In the genomic region with DNA sequence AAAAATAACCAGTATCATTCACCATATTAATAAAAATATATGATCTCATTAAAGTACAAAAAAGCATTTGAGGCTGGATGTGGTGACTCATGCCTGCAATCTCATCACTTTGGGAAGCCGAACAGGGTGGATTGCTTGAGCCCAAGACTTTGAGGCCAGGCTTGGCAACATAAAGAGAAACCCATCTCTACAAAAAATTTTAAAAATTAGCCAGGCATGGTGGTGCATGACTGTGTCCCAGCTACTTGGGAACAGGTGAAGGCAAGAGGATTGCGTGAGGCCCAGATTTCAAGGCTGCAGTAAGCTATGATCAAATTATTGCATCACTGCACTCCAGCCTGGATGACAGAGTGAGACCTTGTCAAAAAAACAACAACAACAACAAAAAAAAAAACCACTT, we compare ENCODE assay signal across 25 cellular contexts.
DNase-seq lines count a peak whose midpoint lies in the region; ATAC-seq, FAIRE-seq and TF ChIP-seq lines count a peak whose summit lies in the region.
"Had no signal": no experiment of that assay in that cellular context is flagged by ENCODE, and none has a peak within 500 bp of the region (broad histone marks: within the 10 kb centered on the region; RNA-seq: fewer than 3 reads in every experiment).

No MANE protein-coding gene starts in this region.

- H3K9ac ChIP-seq in HepG2 (ENCODE audit: insufficient read depth, low read depth, low read length), result no peak overlapping the region

- in situ Hi-C loops in HepG2 (cut with HindIII; ENCODE audit: extremely low pct_ligation_motif_present, low pct_unique_long_range_greater_than_20kb), result no loop called here

- ATAC-seq in HepG2, result no peak
- ATAC-seq in right lobe of liver, result no peak
- ATAC-seq in stimulated activated naive CD8-positive, alpha-beta T cell treated with anti-CD3 and anti-CD28 coated beads, Interleukin-15, Interleukin-2, amounts not matched to agents 100 U/mL and 50 U/mL, for 24 hours, result no peak
- no peak for ATAC-seq in HG03521 (IDR thresholded peaks at IDR 0.05; ENCODE audit: unreplicated experiment)
- ATAC-seq: activated T-helper 17 cell treated with anti-CD3 and anti-CD28 coated beads, Interleukin-2, amount 50 U/mL, for 72 hours; gastroesophageal sphincter; naive thymus-derived CD8-positive, alpha-beta T cell; SK-N-SH treated with all-trans-retinoic acid at 6 μM for 48 hours had no signal

- CTCF ChIA-PET in HepG2 (lab: Yijun Ruan, JAX; ENCODE audit: low intra/inter-chr PET ratio, low total read pairs), result no interaction called here

- POLR2A ChIA-PET in HepG2 (lab: Yijun Ruan, JAX), result no interaction called here

- FAIRE-seq in HepG2 (lab: Jason Lieb, UNC), result no peak
- FAIRE-seq: GM12891 had no signal

- 30% methylated on average over 2 of the region's 2 CpGs for WGBS in HepG2 (ENCODE audit: low lambda C conversion rate)
- 94% methylated on average over 2 of the region's 2 CpGs for WGBS in right lobe of liver (ENCODE audit: insufficient coverage, low coverage, low lambda C conversion rate, missing lambda C conversion rate)

- H3K4me3 ChIP-seq in HepG2 (replicated peaks in 1 of 3; ENCODE audit: insufficient read depth in 1 of 3, low read depth in 2 of 3, low read length in 3 of 3) (no peak overlapping the region), right lobe of liver (no peak overlapping the region), foreskin fibroblast (ENCODE audit: low read depth in 1 of 2, low read length in 2 of 2) (no peak overlapping the region)
- H3K4me3 ChIP-seq: gastroesophageal sphincter, stomach, upper lobe of left lung had no signal

- H3K4me1 ChIP-seq in HepG2 (ENCODE audit: insufficient read depth, low read length), result no peaks in the 10 kb centered on the region
- no peaks in the 10 kb centered on the region for H3K4me1 ChIP-seq in right lobe of liver
- H3K4me1 ChIP-seq: BE2C, gastroesophageal sphincter, stomach, upper lobe of left lung had no signal

- BruUV-seq in HepG2 (replicated peaks; lab: Mats Ljungman, UMichigan), result no TSS peak

- no peaks in the 10 kb centered on the region for H4K20me1 ChIP-seq in HepG2 (ENCODE audit: insufficient read depth, low read length)

- H2AFZ ChIP-seq in HepG2 (ENCODE audit: low read length), result no peak overlapping the region

- H3K4me2 ChIP-seq in HepG2 (ENCODE audit: low read depth, low read length), result no peak overlapping the region

- no peak for TF ChIP-seq EP300 in HepG2 (IDR thresholded peaks at IDR 0.05; ENCODE audit: low read depth in 2 of 2, low read length in 2 of 2)
- TF ChIP-seq EP300 in HepG2 (CRISPR knock-in tag; IDR thresholded peaks at IDR 0.05; ENCODE audit: borderline replicate concordance), result no peak

- no peaks in the 10 kb centered on the region; a peak in 1 of 5 replicates for H3K27me3 ChIP-seq in HepG2 (ENCODE audit: control insufficient read depth in 1 of 2, insufficient read depth in 2 of 2, low read length in 2 of 2)
- no peaks in the 10 kb centered on the region for H3K27me3 ChIP-seq in right lobe of liver
- H3K27me3 ChIP-seq: BE2C, gastroesophageal sphincter, stomach, upper lobe of left lung had no signal

- intact Hi-C loops in HepG2 (cut with micrococcal nuclease; ENCODE audit: unreplicated experiment) (no loop called here), right lobe of liver (cut with DNase I) (no loop called here)

- H3K27ac ChIP-seq in HepG2 (ENCODE audit: extremely low read length, insufficient read depth, low read length), result no peak overlapping the region
- H3K27ac ChIP-seq in right lobe of liver, result no peak overlapping the region
- H3K27ac ChIP-seq: gastroesophageal sphincter, stomach, upper lobe of left lung had no signal

- DNase-seq in HepG2 (ENCODE audit: low spot score) (no peak), right lobe of liver (no peak), astrocyte of the hippocampus (ENCODE audit: low read depth, low spot score) (peak; percentile 29), foreskin fibroblast (peak; percentile 0 to 13), T1000 (lab: John Stamatoyannopoulos, UW) (no peak), dedifferentiated amniotic fluid mesenchymal stem cell (ENCODE audit: extremely low spot score) (no peak)
- DNase-seq in stimulated activated naive CD8-positive, alpha-beta T cell treated with anti-CD3 and anti-CD28 coated beads, Interleukin-15, Interleukin-2, amounts not matched to agents 100 U/mL and 50 U/mL, for 24 hours, result no peak
- DNase-seq: activated B cell treated with CpG ODN at 0.5 μM for 24 hours; activated CD4-positive, alpha-beta T cell treated with anti-CD3 and anti-CD28 coated beads, Interleukin-2, amount 50 U/mL, for 4 hours; activated CD8-positive, alpha-beta memory T cell treated with anti-CD3 and anti-CD28 coated beads, Interleukin-2, amount 50 U/mL, for 4 hours; activated naive CD8-positive, alpha-beta T cell treated with anti-CD3 and anti-CD28 coated beads for 36 hours; BE2C; DMS79 treated with DMSO at 0.1 percent for 48 hours; naive thymus-derived CD8-positive, alpha-beta T cell; NCI-H1436 treated with DMSO at 0.1 percent for 48 hours; NCI-H526 treated with DMSO at 0.1 percent for 48 hours; stimulated activated CD4-positive, alpha-beta T cell treated with anti-CD3 and anti-CD28 coated beads, Interleukin-12 subunit alpha, Interleukin-12 subunit beta, amount 100 ng/mL, for 4 hours; stimulated activated CD4-positive, alpha-beta T cell treated with anti-CD3 and anti-CD28 coated beads, Interleukin-4, amount 100 ng/mL, for 4 hours; stomach; upper lobe of left lung had no signal

- H3K9me3 ChIP-seq in HepG2 (ENCODE audit: low read length) (no peaks in the 10 kb centered on the region), right lobe of liver (no peaks in the 10 kb centered on the region)
- H3K9me3 ChIP-seq: BE2C, gastroesophageal sphincter, stomach, upper lobe of left lung had no signal

- H3K79me2 ChIP-seq in HepG2 (ENCODE audit: insufficient read depth, low read length), result no peaks in the 10 kb centered on the region

- TF ChIP-seq RAD21 in HepG2 (CRISPR knock-in tag; IDR thresholded peaks at IDR 0.05), result no peak

- H3K36me3 ChIP-seq in HepG2 (replicated peaks in 1 of 2; ENCODE audit: control insufficient read depth in 1 of 2, insufficient read depth in 2 of 2, low read length in 2 of 2) (no peaks in the 10 kb centered on the region), right lobe of liver (no peaks in the 10 kb centered on the region)
- H3K36me3 ChIP-seq: BE2C, gastroesophageal sphincter, stomach, upper lobe of left lung had no signal

- TF ChIP-seq POLR2A in HepG2 (IDR thresholded peaks at IDR 0.05; ENCODE audit: insufficient read depth in 1 of 2, low read depth in 2 of 2, low read length in 2 of 2), result no peak
- no peak for TF ChIP-seq POLR2A in right lobe of liver (IDR thresholded peaks at IDR 0.05)

- TF ChIP-seq CTCF in HepG2 (CRISPR knock-in tag; IDR thresholded peaks at IDR 0.05) (no peak), right lobe of liver (IDR thresholded peaks at IDR 0.05) (no peak), foreskin fibroblast (IDR thresholded peaks at IDR 0.05; ENCODE audit: low read depth, low read length) (no peak)

TF ChIP-seq in HepG2, 621 proteins besides CTCF, POLR2A, EP300 and RAD21:
- TF ChIP-seq CEBPB (IDR thresholded peaks at IDR 0.05; ENCODE audit: borderline replicate concordance, low read depth, low read length) (peak; percentile 54), CREB1 (IDR thresholded peaks at IDR 0.05) (0 out of 2 replicates have a peak, but pooled peaks have one; percentile 5), CREB1 (CRISPR knock-in tag; IDR thresholded peaks at IDR 0.05) (no peak), ZNF678 (CRISPR knock-in tag; IDR thresholded peaks at IDR 0.05) (no peak), ATF7 (IDR thresholded peaks at IDR 0.05) (0 out of 2 replicates have a peak, but pooled peaks have one; percentile 12), ATF7 (CRISPR knock-in tag; IDR thresholded peaks at IDR 0.05) (no peak), ZNF773 (CRISPR knock-in tag; IDR thresholded peaks at IDR 0.05; ENCODE audit: borderline replicate concordance) (no peak), ZNF430 (CRISPR knock-in tag; IDR thresholded peaks at IDR 0.05) (no peak), MLLT10 (CRISPR knock-in tag; IDR thresholded peaks at IDR 0.05) (no peak), RFXAP (CRISPR knock-in tag; IDR thresholded peaks at IDR 0.05; ENCODE audit: borderline replicate concordance) (no peak), ZBTB7B (CRISPR knock-in tag; IDR thresholded peaks at IDR 0.05) (no peak)
- TF ChIP-seq, protein P1, sequence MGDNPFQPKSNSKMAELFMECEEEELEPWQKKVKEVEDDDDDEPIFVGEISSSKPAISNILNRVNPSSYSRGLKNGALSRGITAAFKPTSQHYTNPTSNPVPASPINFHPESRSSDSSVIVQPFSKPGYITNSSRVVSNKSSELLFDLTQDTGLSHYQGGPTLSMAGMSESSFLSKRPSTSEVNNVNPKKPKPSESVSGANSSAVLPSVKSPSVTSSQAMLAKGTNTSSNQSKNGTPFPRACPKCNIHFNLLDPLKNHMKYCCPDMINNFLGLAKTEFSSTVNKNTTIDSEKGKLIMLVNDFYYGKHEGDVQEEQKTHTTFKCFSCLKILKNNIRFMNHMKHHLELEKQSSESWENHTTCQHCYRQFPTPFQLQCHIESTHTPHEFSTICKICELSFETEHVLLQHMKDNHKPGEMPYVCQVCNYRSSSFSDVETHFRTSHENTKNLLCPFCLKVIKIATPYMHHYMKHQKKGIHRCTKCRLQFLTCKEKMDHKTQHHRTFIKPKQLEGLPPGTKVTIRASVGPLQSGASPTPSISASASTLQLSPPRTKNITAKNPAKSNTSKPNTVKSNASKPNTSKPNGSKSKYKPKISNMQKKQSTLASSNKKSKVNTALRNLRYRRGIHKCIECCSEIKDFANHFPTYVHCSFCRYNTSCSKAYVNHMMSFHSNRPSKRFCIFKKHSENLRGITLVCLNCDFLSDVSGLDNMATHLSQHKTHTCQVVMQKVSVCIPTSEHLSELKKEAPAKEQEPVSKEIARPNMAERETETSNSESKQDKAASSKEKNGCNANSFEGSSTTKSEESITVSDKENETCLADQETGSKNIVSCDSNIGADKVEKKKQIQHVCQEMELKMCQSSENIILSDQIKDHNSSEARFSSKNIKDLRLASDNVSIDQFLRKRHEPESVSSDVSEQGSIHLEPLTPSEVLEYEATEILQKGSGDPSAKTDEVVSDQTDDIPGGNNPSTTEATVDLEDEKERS (CRISPR knock-in tag; IDR thresholded peaks at IDR 0.05), result no peak
- TF ChIP-seq, protein P2, sequence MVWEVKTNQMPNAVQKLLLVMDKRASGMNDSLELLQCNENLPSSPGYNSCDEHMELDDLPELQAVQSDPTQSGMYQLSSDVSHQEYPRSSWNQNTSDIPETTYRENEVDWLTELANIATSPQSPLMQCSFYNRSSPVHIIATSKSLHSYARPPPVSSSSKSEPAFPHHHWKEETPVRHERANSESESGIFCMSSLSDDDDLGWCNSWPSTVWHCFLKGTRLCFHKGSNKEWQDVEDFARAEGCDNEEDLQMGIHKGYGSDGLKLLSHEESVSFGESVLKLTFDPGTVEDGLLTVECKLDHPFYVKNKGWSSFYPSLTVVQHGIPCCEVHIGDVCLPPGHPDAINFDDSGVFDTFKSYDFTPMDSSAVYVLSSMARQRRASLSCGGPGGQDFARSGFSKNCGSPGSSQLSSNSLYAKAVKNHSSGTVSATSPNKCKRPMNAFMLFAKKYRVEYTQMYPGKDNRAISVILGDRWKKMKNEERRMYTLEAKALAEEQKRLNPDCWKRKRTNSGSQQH (CRISPR knock-in tag; IDR thresholded peaks at IDR 0.05; ENCODE audit: low read depth), result no peak

Comparison
In these comparisons a context has a peak if more than half of its experiments do, and no peak if none do; other contexts are left out.
1. DNase-seq: peak in astrocyte of the hippocampus (single experiment) and foreskin fibroblast (2 of 2); none in HepG2 (single experiment), right lobe of liver (0 of 3), stimulated activated naive CD8-positive, alpha-beta T cell treated with anti-CD3 and anti-CD28 coated beads, Interleukin-15, Interleukin-2, amounts not matched to agents 100 U/mL and 50 U/mL, for 24 hours (single experiment), T1000 (single experiment) and dedifferentiated amniotic fluid mesenchymal stem cell (single experiment).